ENCODE assay signal across 22 cellular contexts in the genomic region with DNA sequence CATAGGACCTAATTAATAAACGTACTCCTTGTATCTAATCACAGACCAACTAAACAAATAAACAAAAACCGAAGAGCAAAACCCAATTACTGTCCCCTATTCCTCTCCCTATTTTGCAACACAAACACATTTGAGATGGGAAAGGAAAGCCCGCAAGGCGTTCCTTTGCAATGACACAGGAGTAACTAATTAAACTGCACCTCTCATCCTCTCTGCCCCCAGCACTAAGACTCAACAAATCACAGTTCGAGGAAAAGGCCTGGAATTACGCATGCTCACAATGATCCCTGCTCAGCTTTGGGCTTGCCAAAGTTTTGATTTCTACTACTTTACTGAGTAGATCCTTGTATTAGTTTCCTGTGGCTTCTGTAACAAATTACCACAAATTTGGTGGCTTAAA.
"Had no signal": no experiment of that assay in that cellular context is flagged by ENCODE, and none has a peak within 500 bp of the region (broad histone marks: within the 10 kb centered on the region; RNA-seq: fewer than 3 reads in every experiment).

No MANE protein-coding gene starts in this region.

- H3K4me3 ChIP-seq: ascending aorta, heart right ventricle, spleen, suprapubic skin, tibial artery had no signal

- H3K4me1 ChIP-seq: ascending aorta, heart right ventricle, spleen, suprapubic skin, tibial artery had no signal

- DNase-seq: activated CD4-positive, alpha-beta T cell treated with anti-CD3 and anti-CD28 coated beads for 48 hours; activated CD4-positive, alpha-beta T cell treated with anti-CD3 and anti-CD28 coated beads, Interleukin-2, amount 50 U/mL, for 48 hours; activated CD8-positive, alpha-beta memory T cell treated with anti-CD3 and anti-CD28 coated beads, Interleukin-2, amount 50 U/mL, for 4 hours; activated effector memory CD4-positive, alpha-beta T cell treated with anti-CD3 and anti-CD28 coated beads, Interleukin-2, amount 50 U/mL, for 16 hours; activated naive CD4-positive, alpha-beta T cell treated with anti-CD3 and anti-CD28 coated beads, Interleukin-2, amount 10 ng/mL, durations not matched to agents 7 days and 5 days; activated naive CD8-positive, alpha-beta T cell treated with anti-CD3 and anti-CD28 coated beads, Interleukin-2, amount 10 ng/mL, durations not matched to agents 7 days and 5 days; activated T-cell treated with anti-CD3 and anti-CD28 coated beads, Interleukin-2, amount 50 U/mL, for 1 hour; brain microvascular endothelial cell; heart right ventricle; left colon; naive thymus-derived CD8-positive, alpha-beta T cell; right cardiac atrium; spleen; stimulated activated naive CD4-positive, alpha-beta T cell; T-helper 9 cell; tibial artery had no signal

- FAIRE-seq: TTC549 had no signal

- H3K9me3 ChIP-seq: ascending aorta, heart right ventricle, suprapubic skin, tibial artery had no signal

- ATAC-seq: activated CD4-positive, CD25-positive, alpha-beta regulatory T cell treated with anti-CD3 and anti-CD28 coated beads, Interleukin-2, amount 50 U/mL, for 24 hours; esophagus mucosa; heart right ventricle; left colon; naive thymus-derived CD8-positive, alpha-beta T cell; right cardiac atrium had no signal

- H3K27me3 ChIP-seq: ascending aorta, brain microvascular endothelial cell, heart right ventricle, spleen, suprapubic skin, tibial artery had no signal

- H3K36me3 ChIP-seq: ascending aorta, heart right ventricle, spleen, suprapubic skin, tibial artery had no signal

- H3K27ac ChIP-seq: ascending aorta, brain microvascular endothelial cell, heart right ventricle, spleen, suprapubic skin, tibial artery, VCaP had no signal
